23 cellular contexts compared by ENCODE assay signal in genomic region chr15:100988874-100989273, GRCh38.
"Had no signal": no experiment of that assay in that cellular context is flagged by ENCODE, and none has a peak within 500 bp of the region (broad histone marks: within the 10 kb centered on the region; RNA-seq: fewer than 3 reads in every experiment).

No MANE protein-coding gene starts in this region.

- H3K9ac ChIP-seq: KMS-11 had no signal

- H3K4me2 ChIP-seq: KMS-11 had no signal

- H3K4me1 ChIP-seq: SJSA1 had no signal

- DNase-seq: IMR-90, MG63, NCI-H1092, NCI-H1105 treated with DMSO at 0.1 percent for 48 hours, NCI-H1417 treated with DMSO at 0.1 percent for 48 hours, NCI-H146, NCI-H1694 treated with DMSO at 0.1 percent for 48 hours, NCI-H1930, NCI-H2081, NCI-H2107, NCI-H226, NCI-H446, NCI-H510A, NCI-H524 treated with DMSO at 0.1 percent for 48 hours, NCI-H69, NCI-H774, SHP77 had no signal

- H3K27me3 ChIP-seq: MG63, SJSA1 had no signal

- H3K27ac ChIP-seq: KMS-11, RWPE1, SJSA1, SK-N-MC had no signal

- H3K4me3 ChIP-seq: K562, MG63, SJSA1, SK-N-MC had no signal

- ATAC-seq: HepG2, K562 had no signal

- H3K9me3 ChIP-seq: MG63, SJSA1 had no signal
